ENCODE assay signal across 28 cellular contexts in genomic region chr11:74072721-74073120, GRCh38.
DNase-seq lines count a peak whose midpoint lies in the region; ATAC-seq and TF ChIP-seq lines count a peak whose summit lies in the region.
"Had no signal": no experiment of that assay in that cellular context is flagged by ENCODE, and none has a peak within 500 bp of the region (broad histone marks: within the 10 kb centered on the region; RNA-seq: fewer than 3 reads in every experiment).

No MANE protein-coding gene starts in this region.

- H3K4me3 ChIP-seq in brain microvascular endothelial cell (ENCODE audit: low read depth, low read length) (no peak overlapping the region), coronary artery (no peak overlapping the region)
- H3K4me3 ChIP-seq: BLaER1, GM23338, lung, psoas muscle, tibial artery had no signal

- H3K27ac Mint-ChIP-seq in endothelial cell (ENCODE audit: unreplicated experiment), result peak overlapping the region; percentile 14
- H3K27ac Mint-ChIP-seq: activated CD4-positive, alpha-beta memory T cell treated with anti-CD3 and anti-CD28 coated beads for 36 hours; GM23338; T-helper 2 cell treated with Interferon-gamma antibody and Interleukin-4, amounts not matched to agents 5 μg/mL and 100 μg/mL, for 36 hours had no signal

- ATAC-seq in HG03520 (IDR thresholded peaks at IDR 0.05; ENCODE audit: unreplicated experiment), result no peak
- ATAC-seq: GM23338; naive thymus-derived CD4-positive, alpha-beta T cell; psoas muscle; Right ventricle myocardium inferior; sciatic nerve had no signal

- no peak overlapping the region for H3K4me3 Mint-ChIP-seq in endothelial cell (ENCODE audit: unreplicated experiment)
- H3K4me3 Mint-ChIP-seq: activated CD4-positive, alpha-beta memory T cell treated with anti-CD3 and anti-CD28 coated beads for 36 hours; GM23338; naive thymus-derived CD4-positive, alpha-beta T cell; T-helper 2 cell treated with Interferon-gamma antibody and Interleukin-4, amounts not matched to agents 5 μg/mL and 100 μg/mL, for 36 hours had no signal

- no peaks in the 10 kb centered on the region for H3K9me3 Mint-ChIP-seq in endothelial cell (ENCODE audit: unreplicated experiment)
- H3K9me3 Mint-ChIP-seq: activated CD4-positive, alpha-beta memory T cell treated with anti-CD3 and anti-CD28 coated beads for 36 hours; activated T-cell treated with anti-CD3 and anti-CD28 coated beads, Interleukin-2, amount 50 U/mL, for 72 hours; GM23338; T-helper 2 cell treated with Interferon-gamma antibody and Interleukin-4, amounts not matched to agents 5 μg/mL and 100 μg/mL, for 36 hours had no signal

- H3K27ac ChIP-seq in brain microvascular endothelial cell (no peak overlapping the region), coronary artery (no peak overlapping the region)
- H3K27ac ChIP-seq: BLaER1, psoas muscle, tibial artery had no signal

- peaks cover 9% of the 10 kb centered on the region for H3K4me1 Mint-ChIP-seq in endothelial cell (ENCODE audit: unreplicated experiment)
- H3K4me1 Mint-ChIP-seq: GM23338 had no signal

- H3K27me3 Mint-ChIP-seq in endothelial cell (ENCODE audit: unreplicated experiment), result no peaks in the 10 kb centered on the region
- H3K27me3 Mint-ChIP-seq: activated CD4-positive, alpha-beta memory T cell treated with anti-CD3 and anti-CD28 coated beads for 36 hours; naive thymus-derived CD4-positive, alpha-beta T cell had no signal

- in situ Hi-C loops in brain microvascular endothelial cell (cut with HindIII; ENCODE audit: low pct_ligation_motif_present, low sequenced_read_pairs), result no loop called here

- H3K27me3 ChIP-seq in brain microvascular endothelial cell (replicated peaks), result no peaks in the 10 kb centered on the region
- H3K27me3 ChIP-seq: BLaER1, tibial artery had no signal

- H3K36me3 Mint-ChIP-seq in endothelial cell (ENCODE audit: low read depth, unreplicated experiment), result peaks cover 14% of the 10 kb centered on the region

- peak; percentile 71 for DNase-seq in COLO829 (ENCODE audit: low spot score)
- peak; percentile 99 for DNase-seq in NCI-H1092 treated with DMSO at 0.1 percent for 48 hours (lab: John Stamatoyannopoulos, UW)
- peak; percentile 44 for DNase-seq in NCI-H2196 treated with DMSO at 0.1 percent for 48 hours (lab: John Stamatoyannopoulos, UW; ENCODE audit: unreplicated experiment)
- DNase-seq in endothelial cell (ENCODE audit: low spot score), result no peak
- DNase-seq in brain microvascular endothelial cell, result no peak
- no peak for DNase-seq in coronary artery (ENCODE audit: low spot score)
- DNase-seq: activated CD4-positive, alpha-beta memory T cell treated with anti-CD3 and anti-CD28 coated beads for 36 hours; activated CD4-positive, alpha-beta T cell treated with anti-CD3 and anti-CD28 coated beads for 1 hour; activated naive CD4-positive, alpha-beta T cell treated with Interleukin-2 at 50 U/mL for 16 hours; activated T-cell treated with anti-CD3 and anti-CD28 coated beads, Interleukin-2, amount 50 U/mL, for 72 hours; EL; hypothalamus; IMR-90; MV-4-11; naive thymus-derived CD4-positive, alpha-beta T cell; NCI-H187 treated with DMSO at 0.1 percent for 48 hours; NCI-H510A treated with DMSO at 0.1 percent for 48 hours; occipital lobe; psoas muscle; stimulated activated CD4-positive, alpha-beta T cell treated with anti-CD3 and anti-CD28 coated beads, Interleukin-2, amount 100 ng/mL, for 48 hours; tibial artery had no signal

- H3K36me3 ChIP-seq in brain microvascular endothelial cell (replicated peaks), result peaks cover 6% of the 10 kb centered on the region

- TF ChIP-seq CTCF in endothelial cell (IDR thresholded peaks at IDR 0.05; ENCODE audit: unreplicated experiment) (no peak), brain microvascular endothelial cell (IDR thresholded peaks at IDR 0.05; ENCODE audit: low read depth, low read length, missing control alignments) (no peak), coronary artery (IDR thresholded peaks at IDR 0.05) (no peak)

Comparison
In these comparisons a context has a peak if more than half of its experiments do, and no peak if none do; other contexts are left out.
1. DNase-seq: peak in COLO829 (single experiment), NCI-H1092 treated with DMSO at 0.1 percent for 48 hours (single experiment) and NCI-H2196 treated with DMSO at 0.1 percent for 48 hours (single experiment); none in endothelial cell (single experiment), brain microvascular endothelial cell (single experiment) and coronary artery (single experiment).